ENCODE assay signal across 15 cellular contexts in genomic region chr2:172896541-172897144, GRCh38.
DNase-seq lines count a peak whose midpoint lies in the region; ATAC-seq and TF ChIP-seq lines count a peak whose summit lies in the region.
"Had no signal": no experiment of that assay in that cellular context is flagged by ENCODE, and none has a peak within 500 bp of the region (broad histone marks: within the 10 kb centered on the region; RNA-seq: fewer than 3 reads in every experiment).

No MANE protein-coding gene starts in this region.

- H3K4me1 Mint-ChIP-seq in brain, result peaks cover 50% of the 10 kb centered on the region
- H3K4me1 Mint-ChIP-seq: CD4-positive, alpha-beta memory T cell had no signal

- ATAC-seq in HG02870 (IDR thresholded peaks at IDR 0.05; ENCODE audit: unreplicated experiment), result no peak
- ATAC-seq in GM21528 (IDR thresholded peaks at IDR 0.05; ENCODE audit: low FRiP score, unreplicated experiment), result no peak

- no peaks in the 10 kb centered on the region for H3K79me1 ChIP-seq in neuronal stem cell (ENCODE audit: low read depth, low read length)

- H4K91ac ChIP-seq in neuronal stem cell (ENCODE audit: low read depth, low read length, poor library complexity), result no peak overlapping the region

- no peak overlapping the region for H3K4me3 ChIP-seq in neuronal stem cell (ENCODE audit: low read length in 2 of 2)

- H3K27ac ChIP-seq in neuronal stem cell (replicated peaks; ENCODE audit: low read length), result no peak overlapping the region

- H2AFZ ChIP-seq in neuronal stem cell (ENCODE audit: low read length), result peak overlapping the region; percentile 26

- no peak overlapping the region for H3K4me2 ChIP-seq in neuronal stem cell (ENCODE audit: insufficient read depth, low read length, poor library complexity, severe bottlenecking)

- no CpG with 5 or more reads among the region's 5 CpGs for WGBS in neuronal stem cell (ENCODE audit: extremely low coverage in 2 of 2, insufficient read length in 2 of 2, insufficient replicate concordance in 1 of 2), 2 donors

- no peak overlapping the region for H2BK5ac ChIP-seq in neuronal stem cell (ENCODE audit: low read length)

- no peaks in the 10 kb centered on the region for H3K36me3 ChIP-seq in neuronal stem cell (replicated peaks in 1 of 2; ENCODE audit: control insufficient read depth in 2 of 2, insufficient read depth in 2 of 2, low read length in 2 of 2)

- H3K23ac ChIP-seq in neuronal stem cell (ENCODE audit: low read depth, low read length, poor library complexity), result no peak overlapping the region

- H2BK12ac ChIP-seq in neuronal stem cell (ENCODE audit: low read length), result no peak overlapping the region

- no peak for TF ChIP-seq CTCF in brain (conservative IDR thresholded peaks at IDR 0.05)

- H4K8ac ChIP-seq in neuronal stem cell (ENCODE audit: low read depth, low read length), result no peak overlapping the region

- peaks cover 0 to 11% (median 0%) of the 10 kb centered on the region in 3 experiments for H3K27me3 ChIP-seq in neuronal stem cell (ENCODE audit: control insufficient read depth in 3 of 3, insufficient read depth in 3 of 3, low read depth in 1 of 3, low read length in 3 of 3)

- no peaks in the 10 kb centered on the region for H3K4me1 ChIP-seq in neuronal stem cell (ENCODE audit: control insufficient read depth in 2 of 2, insufficient read depth in 1 of 2, low read depth in 1 of 2, low read length in 2 of 2)

- H3K18ac ChIP-seq in neuronal stem cell (ENCODE audit: low read length), result no peak overlapping the region

- DNase-seq in COLO829 (ENCODE audit: low spot score) (peak; percentile 27), NCI-H526 (lab: John Stamatoyannopoulos, UW) (peak; percentile 89 to 91), neuronal stem cell (ENCODE audit: low spot score) (no peak), kidney glomerular epithelial cell (lab: John Stamatoyannopoulos, UW) (no peak)
- DNase-seq: 8988T; C1 segment of cervical spinal cord; Caco-2; CD4-positive, alpha-beta memory T cell; DMS153; DND-41; GOT3; HCEC 1CT had no signal

- no peaks in the 10 kb centered on the region for H3K9me3 ChIP-seq in neuronal stem cell (replicated peaks in 1 of 2; ENCODE audit: control insufficient read depth in 2 of 2, insufficient read depth in 1 of 2, low read depth in 1 of 2, low read length in 2 of 2)
- H3K9me3 ChIP-seq: Caco-2 had no signal

- peak overlapping the region in 3 of 5 experiments; percentile 15 to 38 (median 30) for H3K4me3 Mint-ChIP-seq in brain
- H3K4me3 Mint-ChIP-seq: CD4-positive, alpha-beta memory T cell had no signal

- no peaks in the 10 kb centered on the region for H3K9me3 Mint-ChIP-seq in brain
- H3K9me3 Mint-ChIP-seq: CD4-positive, alpha-beta memory T cell had no signal

- no peak overlapping the region for H3K4ac ChIP-seq in neuronal stem cell (ENCODE audit: low read length)

- H3K9ac ChIP-seq in neuronal stem cell (ENCODE audit: low read depth, low read length, poor library complexity), result no peak overlapping the region

- peak overlapping the region; percentile 20 to 84 (median 76) for H3K27ac Mint-ChIP-seq in brain
- H3K27ac Mint-ChIP-seq: CD4-positive, alpha-beta memory T cell had no signal

- H3K14ac ChIP-seq in neuronal stem cell (ENCODE audit: low read length), result no peak overlapping the region

- no peaks in the 10 kb centered on the region for H3K36me3 Mint-ChIP-seq in brain
- H3K36me3 Mint-ChIP-seq: CD4-positive, alpha-beta memory T cell had no signal

- no peak overlapping the region for H2BK15ac ChIP-seq in neuronal stem cell (ENCODE audit: low read length)

- peaks cover 6% of the 10 kb centered on the region for H3K27me3 Mint-ChIP-seq in brain

- no peak overlapping the region for H2BK120ac ChIP-seq in neuronal stem cell (ENCODE audit: low read depth, low read length)

- no peak overlapping the region for H2AK5ac ChIP-seq in neuronal stem cell (ENCODE audit: low read depth, low read length)

Comparison
In these comparisons a context has a peak if more than half of its experiments do, and no peak if none do; other contexts are left out.
1. DNase-seq: peak in COLO829 (single experiment) and NCI-H526 (2 of 2); none in neuronal stem cell (single experiment) and kidney glomerular epithelial cell (single experiment).